Comparison of ENCODE assay signal across 9 cellular contexts in the genomic region with DNA sequence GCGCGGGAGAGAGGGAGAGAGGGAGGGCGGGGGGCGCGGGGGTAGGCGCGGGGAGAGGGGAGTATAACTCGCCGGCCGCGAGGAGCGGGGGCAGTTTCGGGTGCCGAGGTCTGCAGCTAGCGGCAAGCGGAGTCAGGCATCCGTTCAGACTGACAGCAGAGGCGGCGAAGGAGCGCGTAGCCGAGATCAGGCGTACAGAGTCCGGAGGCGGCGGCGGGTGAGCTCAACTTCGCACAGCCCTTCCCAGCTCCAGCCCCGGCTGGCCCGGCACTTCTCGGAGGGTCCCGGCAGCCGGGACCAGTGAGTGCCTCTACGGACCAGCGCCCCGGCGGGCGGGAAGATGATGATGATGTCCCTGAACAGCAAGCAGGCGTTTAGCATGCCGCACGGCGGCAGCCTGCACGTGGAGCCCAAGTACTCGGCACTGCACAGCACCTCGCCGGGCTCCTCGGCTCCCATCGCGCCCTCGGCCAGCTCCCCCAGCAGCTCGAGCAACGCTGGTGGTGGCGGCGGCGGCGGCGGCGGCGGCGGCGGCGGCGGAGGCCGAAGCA. TPM values are rescaled to one million over a fixed set of nuclear protein-coding genes. Genes with fewer than 3 reads are reported as not detected.
DNase-seq lines count a peak whose midpoint lies in the region; ATAC-seq lines count a peak whose summit lies in the region.
"Had no signal": no experiment of that assay in that cellular context is flagged by ENCODE, and none has a peak within 500 bp of the region (broad histone marks: within the 10 kb centered on the region; RNA-seq: fewer than 3 reads in every experiment).

A gene with protein sequence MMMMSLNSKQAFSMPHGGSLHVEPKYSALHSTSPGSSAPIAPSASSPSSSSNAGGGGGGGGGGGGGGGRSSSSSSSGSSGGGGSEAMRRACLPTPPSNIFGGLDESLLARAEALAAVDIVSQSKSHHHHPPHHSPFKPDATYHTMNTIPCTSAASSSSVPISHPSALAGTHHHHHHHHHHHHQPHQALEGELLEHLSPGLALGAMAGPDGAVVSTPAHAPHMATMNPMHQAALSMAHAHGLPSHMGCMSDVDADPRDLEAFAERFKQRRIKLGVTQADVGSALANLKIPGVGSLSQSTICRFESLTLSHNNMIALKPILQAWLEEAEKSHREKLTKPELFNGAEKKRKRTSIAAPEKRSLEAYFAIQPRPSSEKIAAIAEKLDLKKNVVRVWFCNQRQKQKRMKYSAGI (plus strand): TSS at position 93 of the 551 bp plus-strand sequence. CDS start 248 bp downstream, at position 341.

- no peaks in the 10 kb centered on the region for H3K9me3 Mint-ChIP-seq in activated T-helper 1 cell treated with anti-CD3 and anti-CD28 coated beads, Interleukin-12 subunit alpha, Interleukin-12 subunit beta, Interleukin-2, Interleukin-4 antibody, amounts not matched to agents 30 ng/mL and 10 ng/mL and 1 ng/mL, durations not matched to agents 14 hours and 24 hours and 36 hours

- peak within 1 kb of the TSS; percentile 15 for H3K4me3 ChIP-seq in urinary bladder (ENCODE audit: low read depth, low read length)

- peaks cover 69% of the 10 kb centered on the region for H3K27me3 Mint-ChIP-seq in activated T-helper 1 cell treated with anti-CD3 and anti-CD28 coated beads, Interleukin-12 subunit alpha, Interleukin-12 subunit beta, Interleukin-2, Interleukin-4 antibody, amounts not matched to agents 30 ng/mL and 10 ng/mL and 1 ng/mL, durations not matched to agents 14 hours and 24 hours and 36 hours (ENCODE audit: insufficient read depth)

- H3K36me3 Mint-ChIP-seq in activated T-helper 1 cell treated with anti-CD3 and anti-CD28 coated beads, Interleukin-12 subunit alpha, Interleukin-12 subunit beta, Interleukin-2, Interleukin-4 antibody, amounts not matched to agents 30 ng/mL and 10 ng/mL and 1 ng/mL, durations not matched to agents 14 hours and 24 hours and 36 hours (ENCODE audit: low read depth), result peaks cover 2% of the 10 kb centered on the region

- intact Hi-C loops in left cardiac atrium (cut with DNase I) (no loop called here), Right ventricle myocardium inferior (cut with DNase I) (loop anchor here (10.0 kb wide), 1 partner anchor 294 kb away; no protein-coding TSS in a partner anchor)
- intact Hi-C loops in activated T-helper 1 cell treated with anti-CD3 and anti-CD28 coated beads, Interleukin-12 subunit alpha, Interleukin-12 subunit beta, Interleukin-2, Interleukin-4 antibody, amounts not matched to agents 30 ng/mL and 10 ng/mL and 1 ng/mL, durations not matched to agents 14 hours and 24 hours and 36 hours (cut with micrococcal nuclease), result loop anchor here (2.0 to 5.0 kb wide), 2 partner anchors 16 to 117 kb away; a partner anchor contains a TSS

- DNase-seq in left cardiac atrium, result peak; percentile 23
- DNase-seq in Right ventricle myocardium inferior (ENCODE audit: missing footprints), result no peak
- DNase-seq in activated T-helper 1 cell treated with anti-CD3 and anti-CD28 coated beads, Interleukin-12 subunit alpha, Interleukin-12 subunit beta, Interleukin-2, Interleukin-4 antibody, amounts not matched to agents 30 ng/mL and 10 ng/mL and 1 ng/mL, durations not matched to agents 14 hours and 24 hours and 36 hours (ENCODE audit: low spot score), result no peak
- DNase-seq in islet precursor cell, result peak; percentile 72
- DNase-seq in occipital lobe (lab: John Stamatoyannopoulos, UW), result no peak
- DNase-seq in HuH-7.5 (ENCODE audit: low spot score), result no peak

- ATAC-seq in left cardiac atrium (no peak), Right ventricle myocardium inferior (no peak), HG03039 (IDR thresholded peaks at IDR 0.05; ENCODE audit: unreplicated experiment) (no peak)

- 1% methylated on average over 64 of the region's 64 CpGs for WGBS in urinary bladder

- H3K4me1 Mint-ChIP-seq in activated T-helper 1 cell treated with anti-CD3 and anti-CD28 coated beads, Interleukin-12 subunit alpha, Interleukin-12 subunit beta, Interleukin-2, Interleukin-4 antibody, amounts not matched to agents 30 ng/mL and 10 ng/mL and 1 ng/mL, durations not matched to agents 14 hours and 24 hours and 36 hours (ENCODE audit: low read depth), result no peaks in the 10 kb centered on the region

- peak within 1 kb of the TSS; percentile 81 for H3K27ac Mint-ChIP-seq in activated T-helper 1 cell treated with anti-CD3 and anti-CD28 coated beads, Interleukin-12 subunit alpha, Interleukin-12 subunit beta, Interleukin-2, Interleukin-4 antibody, amounts not matched to agents 30 ng/mL and 10 ng/mL and 1 ng/mL, durations not matched to agents 14 hours and 24 hours and 36 hours

- no peak within 1 kb of the TSS for H3K4me3 Mint-ChIP-seq in activated T-helper 1 cell treated with anti-CD3 and anti-CD28 coated beads, Interleukin-12 subunit alpha, Interleukin-12 subunit beta, Interleukin-2, Interleukin-4 antibody, amounts not matched to agents 30 ng/mL and 10 ng/mL and 1 ng/mL, durations not matched to agents 14 hours and 24 hours and 36 hours

- no peaks in the 10 kb centered on the region for H3K36me3 ChIP-seq in urinary bladder (ENCODE audit: insufficient read depth)

- H3K27ac ChIP-seq in urinary bladder (ENCODE audit: low read depth), result no peak within 1 kb of the TSS

- H3K4me1 ChIP-seq in urinary bladder (ENCODE audit: insufficient read depth), result peaks cover 4% of the 10 kb centered on the region

RNA-seq across cellular contexts. Expression of the gene that starts here (rescaled TPM):
- total RNA-seq in left cardiac atrium (not detected), Right ventricle myocardium inferior (not detected), urinary bladder (not detected), occipital lobe (not detected)
- not detected in 2 replicates for total RNA-seq in activated T-helper 1 cell treated with anti-CD3 and anti-CD28 coated beads, Interleukin-12 subunit alpha, Interleukin-12 subunit beta, Interleukin-2, Interleukin-4 antibody, amounts not matched to agents 30 ng/mL and 10 ng/mL and 1 ng/mL, durations not matched to agents 14 hours and 24 hours and 36 hours
- not detected for polyA plus RNA-seq in urinary bladder
- total RNA-seq: renal cortical epithelial cell had no signal

Comparison
In these comparisons a context has a peak if more than half of its experiments do, and no peak if none do; other contexts are left out.
1. intact Hi-C loops: an anchor here in Right ventricle myocardium inferior (10.0 kb wide) and activated T-helper 1 cell treated with anti-CD3 and anti-CD28 coated beads, Interleukin-12 subunit alpha, Interleukin-12 subunit beta, Interleukin-2, Interleukin-4 antibody, amounts not matched to agents 30 ng/mL and 10 ng/mL and 1 ng/mL, durations not matched to agents 14 hours and 24 hours and 36 hours (2.0 to 5.0 kb wide); none called in left cardiac atrium.
2. Peak in DNase-seq in left cardiac atrium; RNA of the gene not detected or under 1 TPM.